In the genomic region with DNA sequence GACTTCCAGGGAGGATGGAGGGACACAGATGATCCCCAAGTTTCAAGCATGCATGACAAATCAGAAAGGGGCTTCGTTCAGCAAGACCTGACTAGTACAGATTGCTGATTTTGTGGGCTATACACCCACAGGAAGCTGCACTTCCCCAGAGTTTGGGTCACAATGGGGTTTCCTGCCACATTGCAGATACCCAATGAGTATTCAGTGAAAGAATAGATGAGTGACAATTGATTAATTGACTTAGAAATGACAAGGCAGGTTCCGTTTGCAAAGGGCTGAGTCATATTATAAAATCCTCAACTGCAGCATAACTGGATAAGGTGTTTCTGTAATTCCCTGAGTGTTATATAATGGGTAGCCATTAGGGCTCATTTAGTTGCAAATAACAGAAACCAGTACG, we compare ENCODE assay signal across 17 cellular contexts.
DNase-seq lines count a peak whose midpoint lies in the region; ATAC-seq, FAIRE-seq and TF ChIP-seq lines count a peak whose summit lies in the region.
"Had no signal": no experiment of that assay in that cellular context is flagged by ENCODE, and none has a peak within 500 bp of the region (broad histone marks: within the 10 kb centered on the region; RNA-seq: fewer than 3 reads in every experiment).

No MANE protein-coding gene starts in this region.

- 7% methylated on average over 3 of the region's 3 CpGs for WGBS in K562 (ENCODE audit: insufficient coverage, low coverage, missing lambda C conversion rate)

- no peaks in the 10 kb centered on the region for H4K20me1 ChIP-seq in BLaER1 treated with 17β-estradiol and CSF1 and Interleukin-3, amounts not matched to agents 10 nM and 100 nM
- H4K20me1 ChIP-seq in PC-3 (ENCODE audit: low read length), result no peaks in the 10 kb centered on the region
- H4K20me1 ChIP-seq in K562 (replicated peaks; ENCODE audit: control insufficient read depth, insufficient read depth, low read length), result no peaks in the 10 kb centered on the region

- H3K9ac ChIP-seq in BLaER1 treated with 17β-estradiol and CSF1 and Interleukin-3, amounts not matched to agents 10 nM and 100 nM, result no peak overlapping the region
- H3K9ac ChIP-seq in PC-3 (ENCODE audit: low read length) (no peak overlapping the region), K562 (ENCODE audit: insufficient read depth in 1 of 2, low read depth in 2 of 2, low read length in 2 of 2) (no peak overlapping the region)
- H3K9ac ChIP-seq: GM23248 had no signal

- H3K9me3 Mint-ChIP-seq in CD4-positive, alpha-beta T cell, result no peaks in the 10 kb centered on the region
- H3K9me3 Mint-ChIP-seq: dendritic cell treated with granulocyte-macrophage colony-stimulating factor and Interleukin-4, amounts not matched to agents 40 ng/mL and 50 ng/mL, for 4 days had no signal

- no peak for DNase-seq in CD4-positive, alpha-beta T cell
- peak; percentile 35 for DNase-seq in PC-3
- peak in 1 of 4 experiments; percentile 9 for DNase-seq in K562 (ENCODE audit: extremely low read depth in 1 of 4, low spot score in 3 of 4)
- DNase-seq in NCI-H1092 treated with DMSO at 0.1 percent for 48 hours (lab: John Stamatoyannopoulos, UW), result no peak
- no peak for DNase-seq in left lung
- DNase-seq: DMS79, GM23248, mesenchymal stem cell, NCI-H2029, NCI-H524 treated with DMSO at 0.1 percent for 48 hours, Peyer's patch had no signal

- no peak overlapping the region for H3K27ac Mint-ChIP-seq in CD4-positive, alpha-beta T cell
- H3K27ac Mint-ChIP-seq: dendritic cell treated with granulocyte-macrophage colony-stimulating factor and Interleukin-4, amounts not matched to agents 40 ng/mL and 50 ng/mL, for 4 days had no signal

- H3K79me2 ChIP-seq in PC-3 (ENCODE audit: low read length), result no peaks in the 10 kb centered on the region
- H3K79me2 ChIP-seq in K562 (ENCODE audit: control insufficient read depth, insufficient read depth, low read length), result no peaks in the 10 kb centered on the region

- H2AFZ ChIP-seq in PC-3 (ENCODE audit: low read length), result no peak overlapping the region
- no peak overlapping the region for H2AFZ ChIP-seq in K562 (ENCODE audit: low read depth, low read length)
- H2AFZ ChIP-seq: GM23248 had no signal

- POLR2A ChIA-PET in CD4-positive, alpha-beta T cell (lab: Charles Lee), result interaction anchor here (1.0 kb wide), 1 partner anchor 22 kb away, joined by 4 read pairs; no protein-coding TSS in a partner anchor
- POLR2A ChIA-PET in PC-3 (lab: Charles Lee; ENCODE audit: unreplicated experiment), result no interaction called here
- POLR2A ChIA-PET in K562 (lab: Yijun Ruan, JAX), result no interaction called here

- H3K4me1 ChIP-seq in BLaER1 treated with 17β-estradiol and CSF1 and Interleukin-3, amounts not matched to agents 10 nM and 100 nM, result peaks cover 7 to 44% (median 22%) of the 10 kb centered on the region in 10 experiments; a peak in 18 of 20 replicates
- H3K4me1 ChIP-seq in PC-3 (ENCODE audit: insufficient read depth, low read length) (peaks cover 21% of the 10 kb centered on the region), K562 (replicated peaks in 1 of 2; ENCODE audit: control insufficient read depth in 2 of 2, insufficient read depth in 2 of 2, low read length in 2 of 2) (peaks cover 2 to 3% of the 10 kb centered on the region in 2 experiments; a peak in 2 of 5 replicates), left lung (peaks cover 0 to 8% of the 10 kb centered on the region in 2 donors)
- H3K4me1 ChIP-seq: Peyer's patch, right atrium auricular region had no signal

- no peak for TF ChIP-seq POLR2A in K562 (conservative IDR thresholded peaks at IDR 0.05)

- BruUV-seq in PC-3 (replicated peaks; lab: Mats Ljungman, UMichigan) (no TSS peak), K562 (replicated peaks; lab: Mats Ljungman, UMichigan) (no TSS peak)

- H3K4me1 Mint-ChIP-seq in CD4-positive, alpha-beta T cell (ENCODE audit: low read depth), result peaks cover 16% of the 10 kb centered on the region

- no peaks in the 10 kb centered on the region for H3K9me2 ChIP-seq in PC-3 (replicated peaks; ENCODE audit: low read length)

- no peak for FAIRE-seq in K562 (lab: Jason Lieb, UNC)

- no peak for TF ChIP-seq RAD21 in K562 (CRISPR knock-in tag; conservative IDR thresholded peaks at IDR 0.05 in 1 of 2, IDR thresholded peaks at IDR 0.05 in 1 of 2)

- no peaks in the 10 kb centered on the region for H3K36me3 Mint-ChIP-seq in CD4-positive, alpha-beta T cell (ENCODE audit: low read depth)

- CTCF ChIA-PET in CD4-positive, alpha-beta T cell (lab: Charles Lee), result no interaction called here
- CTCF ChIA-PET in PC-3 (lab: Charles Lee) (no interaction called here), K562 (lab: Yijun Ruan, JAX; ENCODE audit: low intra/inter-chr PET ratio) (no interaction called here)

- H3K4me3 ChIP-seq in BLaER1 treated with 17β-estradiol and CSF1 and Interleukin-3, amounts not matched to agents 10 nM and 100 nM, result no peak overlapping the region
- H3K4me3 ChIP-seq in PC-3 (ENCODE audit: low read length) (no peak overlapping the region), K562 (no peak overlapping the region), left lung (no peak overlapping the region)
- H3K4me3 ChIP-seq: GM23248, Peyer's patch, right atrium auricular region, thoracic aorta had no signal

- in situ Hi-C loops in K562 (cut with MboI), result no loop called here

- no peaks in the 10 kb centered on the region for H3K9me1 ChIP-seq in K562 (ENCODE audit: control insufficient read depth, insufficient read depth, low read length)

- peak; percentile 49 for ATAC-seq in CD4-positive, alpha-beta T cell (ENCODE audit: poor library complexity)
- ATAC-seq in PC-3, result peak; percentile 25; the same call in 1 of the 2 replicates
- ATAC-seq in K562, result peak; percentile 52; the same call in 2 of the 3 replicates
- no peak for ATAC-seq in left lung
- no peak for ATAC-seq in GM21786 (IDR thresholded peaks at IDR 0.05; ENCODE audit: unreplicated experiment)
- no peak for ATAC-seq in GM21447 (IDR thresholded peaks at IDR 0.05; ENCODE audit: unreplicated experiment)

- intact Hi-C loops in CD4-positive, alpha-beta T cell (cut with DNase I, micrococcal nuclease), result no loop called here
- intact Hi-C loops in PC-3 (cut with micrococcal nuclease), result no loop called here
- intact Hi-C loops in K562 (cut with micrococcal nuclease), result no loop called here
- intact Hi-C loops in left lung (cut with DNase I), result no loop called here

- no peaks in the 10 kb centered on the region for H3F3A ChIP-seq in PC-3 (ENCODE audit: low read length, unreplicated experiment)

- TF ChIP-seq EP300 in K562 (IDR thresholded peaks at IDR 0.05; ENCODE audit: low read length), result no peak

- H3K9me3 ChIP-seq in BLaER1 treated with 17β-estradiol and CSF1 and Interleukin-3, amounts not matched to agents 10 nM and 100 nM (replicated peaks in 1 of 11), result peaks cover 0 to 4% (median 0%) of the 10 kb centered on the region in 11 experiments; a peak in 2 of 22 replicates
- no peaks in the 10 kb centered on the region for H3K9me3 ChIP-seq in CD4-positive, alpha-beta T cell (ENCODE audit: control insufficient read depth, low read length)
- H3K9me3 ChIP-seq in PC-3 (ENCODE audit: low read length) (no peaks in the 10 kb centered on the region), K562 (replicated peaks; ENCODE audit: control insufficient read depth, insufficient read depth, low read depth, low read length) (no peaks in the 10 kb centered on the region), left lung (no peaks in the 10 kb centered on the region)
- H3K9me3 ChIP-seq: Peyer's patch, right atrium auricular region, thoracic aorta had no signal

- no peak overlapping the region for H3K27ac ChIP-seq in BLaER1 treated with 17β-estradiol and CSF1 and Interleukin-3, amounts not matched to agents 10 nM and 100 nM
- H3K27ac ChIP-seq in CD4-positive, alpha-beta T cell (ENCODE audit: low read depth, low read length), result no peak overlapping the region
- H3K27ac ChIP-seq in PC-3 (ENCODE audit: low read length), result no peak overlapping the region
- no peak overlapping the region for H3K27ac ChIP-seq in K562 (ENCODE audit: extremely low read depth, low read depth, low read length)
- no peak overlapping the region for H3K27ac ChIP-seq in left lung
- H3K27ac ChIP-seq: GM23248, Peyer's patch, right atrium auricular region, thoracic aorta had no signal

- H3K4me3 Mint-ChIP-seq in CD4-positive, alpha-beta T cell, result no peak overlapping the region
- H3K4me3 Mint-ChIP-seq: dendritic cell treated with granulocyte-macrophage colony-stimulating factor and Interleukin-4, amounts not matched to agents 40 ng/mL and 50 ng/mL, for 4 days had no signal

- H3K27me3 ChIP-seq in BLaER1 treated with 17β-estradiol and CSF1 and Interleukin-3, amounts not matched to agents 10 nM and 100 nM, result no peaks in the 10 kb centered on the region
- no peaks in the 10 kb centered on the region for H3K27me3 ChIP-seq in CD4-positive, alpha-beta T cell (ENCODE audit: control insufficient read depth, insufficient read depth, low read length)
- H3K27me3 ChIP-seq in PC-3 (ENCODE audit: low read length), result no peaks in the 10 kb centered on the region
- H3K27me3 ChIP-seq in K562 (ENCODE audit: control insufficient read depth in 2 of 2, insufficient read depth in 2 of 2, low read length in 2 of 2), result no peaks in the 10 kb centered on the region
- no peaks in the 10 kb centered on the region for H3K27me3 ChIP-seq in left lung
- H3K27me3 ChIP-seq: Peyer's patch, right atrium auricular region had no signal

- peak overlapping the region; percentile 4 to 92 (median 56) for H3K4me2 ChIP-seq in BLaER1 treated with 17β-estradiol and CSF1 and Interleukin-3, amounts not matched to agents 10 nM and 100 nM
- H3K4me2 ChIP-seq in PC-3 (ENCODE audit: low read length) (no peak overlapping the region), K562 (ENCODE audit: insufficient read depth, low read length) (no peak overlapping the region)

- H3K27me3 Mint-ChIP-seq in CD4-positive, alpha-beta T cell, result no peaks in the 10 kb centered on the region
- H3K27me3 Mint-ChIP-seq: dendritic cell treated with granulocyte-macrophage colony-stimulating factor and Interleukin-4, amounts not matched to agents 40 ng/mL and 50 ng/mL, for 4 days had no signal

- H3K36me3 ChIP-seq in BLaER1 treated with 17β-estradiol and CSF1 and Interleukin-3, amounts not matched to agents 10 nM and 100 nM, result no peaks in the 10 kb centered on the region
- H3K36me3 ChIP-seq in PC-3 (ENCODE audit: low read depth, low read length) (no peaks in the 10 kb centered on the region), K562 (ENCODE audit: control insufficient read depth, insufficient read depth, low read length) (no peaks in the 10 kb centered on the region), left lung (no peaks in the 10 kb centered on the region)
- H3K36me3 ChIP-seq: Peyer's patch, right atrium auricular region, thoracic aorta had no signal

- no peak for TF ChIP-seq CTCF in CD4-positive, alpha-beta T cell (IDR thresholded peaks at IDR 0.05)
- TF ChIP-seq CTCF in PC-3 (conservative IDR thresholded peaks at IDR 0.05; ENCODE audit: low read depth, low read length) (no peak), K562 (IDR thresholded peaks at IDR 0.05 in 2 of 3, conservative IDR thresholded peaks at IDR 0.05 in 1 of 3; ENCODE audit: insufficient read depth in 2 of 3, low read depth in 1 of 3, low read length in 3 of 3) (no peak), left lung (IDR thresholded peaks at IDR 0.05) (no peak)

TF ChIP-seq in K562, 482 proteins besides CTCF, POLR2A, EP300 and RAD21 (continues in another document):
- no peak for TF ChIP-seq SUPT5H (IDR thresholded peaks at IDR 0.05)

Comparison
In these comparisons a context has a peak if more than half of its experiments do, and no peak if none do; other contexts are left out.
1. H3K4me2 ChIP-seq: peak in BLaER1 treated with 17β-estradiol and CSF1 and Interleukin-3, amounts not matched to agents 10 nM and 100 nM (11 of 11); none in PC-3 (single experiment) and K562 (single experiment).
2. ATAC-seq: peak in CD4-positive, alpha-beta T cell (single experiment), PC-3 (single experiment) and K562 (single experiment); none in left lung (single experiment), GM21786 (single experiment) and GM21447 (single experiment).